ENCODE assay signal across 17 cellular contexts in genomic region chr3:40828741-40829415, GRCh38.
"Had no signal": no experiment of that assay in that cellular context is flagged by ENCODE, and none has a peak within 500 bp of the region (broad histone marks: within the 10 kb centered on the region; RNA-seq: fewer than 3 reads in every experiment).

No MANE protein-coding gene starts in this region.

- H3K36me3 Mint-ChIP-seq: activated CD8-positive, alpha-beta memory T cell treated with anti-CD3 and anti-CD28 coated beads, Interleukin-2, amount 10 ng/mL, durations not matched to agents 7 days and 5 days; activated naive CD8-positive, alpha-beta T cell treated with anti-CD3 and anti-CD28 coated beads for 36 hours; WTC11 had no signal

- H3K27me3 ChIP-seq: body of pancreas, esophagus muscularis mucosa, transverse colon had no signal

- H3K4me1 Mint-ChIP-seq: activated CD4-positive, alpha-beta memory T cell treated with anti-CD3 and anti-CD28 coated beads, Interleukin-2, amount 10 ng/mL, durations not matched to agents 7 days and 5 days; activated CD4-positive, alpha-beta T cell treated with anti-CD3 and anti-CD28 coated beads for 36 hours; activated CD8-positive, alpha-beta memory T cell treated with anti-CD3 and anti-CD28 coated beads, Interleukin-2, amount 10 ng/mL, durations not matched to agents 7 days and 5 days; activated naive CD8-positive, alpha-beta T cell treated with anti-CD3 and anti-CD28 coated beads for 36 hours; WTC11 had no signal

- H3K4me3 Mint-ChIP-seq: activated CD4-positive, alpha-beta memory T cell treated with anti-CD3 and anti-CD28 coated beads, Interleukin-2, amount 10 ng/mL, durations not matched to agents 7 days and 5 days; activated CD4-positive, alpha-beta T cell treated with anti-CD3 and anti-CD28 coated beads for 36 hours; activated CD8-positive, alpha-beta memory T cell treated with anti-CD3 and anti-CD28 coated beads, Interleukin-2, amount 10 ng/mL, durations not matched to agents 7 days and 5 days; activated naive CD8-positive, alpha-beta T cell treated with anti-CD3 and anti-CD28 coated beads for 36 hours; WTC11 had no signal

- H3K9me3 ChIP-seq: body of pancreas, esophagus muscularis mucosa, transverse colon had no signal

- FAIRE-seq: colon had no signal

- H3K36me3 ChIP-seq: esophagus muscularis mucosa, transverse colon had no signal

- DNase-seq: activated CD4-positive, alpha-beta memory T cell treated with anti-CD3 and anti-CD28 coated beads, Interleukin-2, amount 10 ng/mL, durations not matched to agents 7 days and 5 days; activated CD4-positive, alpha-beta T cell treated with anti-CD3 and anti-CD28 coated beads for 36 hours; activated CD8-positive, alpha-beta memory T cell treated with anti-CD3 and anti-CD28 coated beads, Interleukin-2, amount 10 ng/mL, durations not matched to agents 7 days and 5 days; activated naive CD4-positive, alpha-beta T cell; activated naive CD8-positive, alpha-beta T cell treated with anti-CD3 and anti-CD28 coated beads for 36 hours; amniotic stem cell; central memory CD4-positive, alpha-beta T cell; occipital lobe; stimulated activated CD4-positive, alpha-beta T cell treated with anti-CD3 and anti-CD28 coated beads, Interleukin-2, amount 100 ng/mL, for 24 hours; stimulated activated naive CD8-positive, alpha-beta T cell treated with anti-CD3 and anti-CD28 coated beads, Interleukin-15, Interleukin-2, amounts not matched to agents 100 U/mL and 50 U/mL, for 24 hours; substantia nigra had no signal

- H3K4me1 ChIP-seq: body of pancreas, transverse colon had no signal

- H3K4me3 ChIP-seq: body of pancreas, esophagus muscularis mucosa, lung, transverse colon had no signal

- H3K27ac ChIP-seq: body of pancreas, esophagus muscularis mucosa, transverse colon had no signal

- H3K9me3 Mint-ChIP-seq: activated CD4-positive, alpha-beta memory T cell treated with anti-CD3 and anti-CD28 coated beads, Interleukin-2, amount 10 ng/mL, durations not matched to agents 7 days and 5 days; activated naive CD8-positive, alpha-beta T cell treated with anti-CD3 and anti-CD28 coated beads for 36 hours; WTC11 had no signal

- H3K27ac Mint-ChIP-seq: activated CD4-positive, alpha-beta memory T cell treated with anti-CD3 and anti-CD28 coated beads, Interleukin-2, amount 10 ng/mL, durations not matched to agents 7 days and 5 days; activated CD4-positive, alpha-beta T cell treated with anti-CD3 and anti-CD28 coated beads for 36 hours; activated CD8-positive, alpha-beta memory T cell treated with anti-CD3 and anti-CD28 coated beads, Interleukin-2, amount 10 ng/mL, durations not matched to agents 7 days and 5 days; activated naive CD8-positive, alpha-beta T cell treated with anti-CD3 and anti-CD28 coated beads for 36 hours; WTC11 had no signal
